1 cellular context compared by ENCODE assay signal in the genomic region with DNA sequence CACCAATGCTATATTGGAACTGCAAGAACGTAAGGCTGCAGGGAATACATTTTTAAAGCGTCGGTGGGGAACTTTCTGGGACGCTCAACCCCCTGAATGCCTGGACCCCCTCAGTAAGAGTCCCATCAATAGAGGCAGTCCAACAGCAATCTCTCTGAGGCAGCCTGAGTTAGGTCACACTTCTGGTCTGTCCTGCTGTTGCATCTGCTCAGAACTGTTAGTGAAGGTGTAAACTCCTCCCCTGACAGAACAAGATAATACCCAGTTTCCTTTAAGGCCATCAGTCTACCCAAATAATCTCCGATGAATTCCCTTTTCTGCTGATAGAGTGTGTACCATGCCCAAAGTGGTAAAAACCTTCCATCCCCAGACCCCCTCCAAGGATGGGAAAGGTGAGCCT.
TF ChIP-seq lines count a peak whose summit lies in the region.

No MANE protein-coding gene starts in this region.

TF ChIP-seq in H1, 55 proteins besides CTCF, POLR2A, EP300 and RAD21:
- TF ChIP-seq MAFK (IDR thresholded peaks at IDR 0.05; ENCODE audit: low read depth, low read length) (no peak), POLR2AphosphoS5 (IDR thresholded peaks at IDR 0.05; ENCODE audit: low read depth, low read length) (no peak), NANOG (IDR thresholded peaks at IDR 0.05; ENCODE audit: insufficient read depth, low read depth, low read length, poor library complexity, severe bottlenecking) (no peak), GABPA (IDR thresholded peaks at IDR 0.05; ENCODE audit: borderline replicate concordance, insufficient read depth, low read length) (no peak), FOSL1 (IDR thresholded peaks at IDR 0.05; ENCODE audit: insufficient read depth, low read depth, low read length) (no peak)
